1 cellular context compared by ENCODE assay signal in genomic region chrX:110000854-110001701, GRCh38.
TF ChIP-seq lines count a peak whose summit lies in the region.

No MANE protein-coding gene starts in this region.

TF ChIP-seq in K562, 482 proteins besides CTCF, POLR2A, EP300 and RAD21 (continued from another document):
- TF ChIP-seq CHAMP1 (IDR thresholded peaks at IDR 0.05): no peak
- 0 out of 2 replicates have a peak, but pooled peaks have one; percentile 37 for TF ChIP-seq LCOR (CRISPR knock-in tag; IDR thresholded peaks at IDR 0.05)
- TF ChIP-seq BACH1 (tag; IDR thresholded peaks at IDR 0.05): peak; percentile 98
- TF ChIP-seq RUNX1 (IDR thresholded peaks at IDR 0.05; ENCODE audit: low read depth): no peak
- peak; percentile 89 for TF ChIP-seq ZNF134 (CRISPR knock-in tag; conservative IDR thresholded peaks at IDR 0.05)
- peak; percentile 90 for TF ChIP-seq KLF10 (CRISPR knock-in tag; IDR thresholded peaks at IDR 0.05)
- TF ChIP-seq SUPT5H (IDR thresholded peaks at IDR 0.05): no peak
- peak; percentile 96 for TF ChIP-seq ZNF79 (CRISPR knock-in tag; IDR thresholded peaks at IDR 0.05; ENCODE audit: low read depth)
- no peak for TF ChIP-seq ARID4B (CRISPR knock-in tag; IDR thresholded peaks at IDR 0.05)
- TF ChIP-seq ZNF589 (CRISPR knock-in tag; IDR thresholded peaks at IDR 0.05; ENCODE audit: low read depth): peak; percentile 99
- peak; percentile 71 for TF ChIP-seq ZNF507 (tag; conservative IDR thresholded peaks at IDR 0.05)
- TF ChIP-seq IRF2 (CRISPR knock-in tag; IDR thresholded peaks at IDR 0.05): no peak
- TF ChIP-seq MTA1 (IDR thresholded peaks at IDR 0.05; ENCODE audit: borderline replicate concordance): 0 out of 2 replicates have a peak, but pooled peaks have one; percentile 37
- no peak for TF ChIP-seq NCOR1 (IDR thresholded peaks at IDR 0.05)
- no peak for TF ChIP-seq SMAD2 (IDR thresholded peaks at IDR 0.05; ENCODE audit: low read depth, low read length)
- no peak for TF ChIP-seq ZNF277 (CRISPR knock-in tag; IDR thresholded peaks at IDR 0.05; ENCODE audit: borderline replicate concordance)
- TF ChIP-seq JUNB (CRISPR knock-in tag; conservative IDR thresholded peaks at IDR 0.05): peak; percentile 61
- TF ChIP-seq TAF15 (IDR thresholded peaks at IDR 0.05; ENCODE audit: low read depth, low read length): no peak
- TF ChIP-seq CEBPZ (IDR thresholded peaks at IDR 0.05; ENCODE audit: borderline replicate concordance, low read depth, low read length): no peak
- peak in 1 of 2 experiments; percentile 23; a peak in 1 of 4 replicates for TF ChIP-seq FOXK2 (conservative IDR thresholded peaks at IDR 0.05 in 1 of 2, IDR thresholded peaks at IDR 0.05 in 1 of 2; ENCODE audit: low read depth in 2 of 2)
- TF ChIP-seq ZNF324 (CRISPR knock-in tag; IDR thresholded peaks at IDR 0.05): peak; percentile 84
- no peak for TF ChIP-seq NFATC3 (IDR thresholded peaks at IDR 0.05)
- TF ChIP-seq RFX1 (IDR thresholded peaks at IDR 0.05): no peak
- TF ChIP-seq PHF20 (IDR thresholded peaks at IDR 0.05; ENCODE audit: partially characterized antibody): no peak
- TF ChIP-seq CTBP1 (IDR thresholded peaks at IDR 0.05; ENCODE audit: borderline replicate concordance): no peak
- TF ChIP-seq TRIM28 (IDR thresholded peaks at IDR 0.05): no peak
